In the genomic region with DNA sequence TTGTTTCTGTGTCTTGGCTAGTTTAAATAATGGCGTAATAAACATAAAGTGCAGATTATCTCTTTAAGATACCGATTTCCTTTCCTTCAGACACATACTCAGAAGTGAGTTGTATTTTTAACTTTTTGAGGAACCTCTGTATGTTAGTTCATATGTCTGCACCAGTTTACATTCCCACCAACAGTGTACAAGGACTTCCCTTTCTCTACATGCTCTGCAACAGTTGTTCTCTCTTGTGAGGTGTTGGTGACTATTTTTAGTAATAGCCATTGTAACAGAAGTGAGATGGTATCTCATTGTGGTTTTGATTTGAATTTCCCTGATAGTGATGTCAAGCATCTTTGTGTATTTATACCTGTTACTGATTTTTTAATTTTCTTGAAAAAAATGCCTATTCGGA, we compare ENCODE assay signal across 16 cellular contexts.
DNase-seq lines count a peak whose midpoint lies in the region; ATAC-seq and TF ChIP-seq lines count a peak whose summit lies in the region.
"Had no signal": no experiment of that assay in that cellular context is flagged by ENCODE, and none has a peak within 500 bp of the region (broad histone marks: within the 10 kb centered on the region; RNA-seq: fewer than 3 reads in every experiment).

No MANE protein-coding gene starts in this region.

- H3K4me1 ChIP-seq in BLaER1 (0 out of 2 replicates have a peak, but pooled peaks cover 6% of the 10 kb centered on the region), KMS-11 (ENCODE audit: low read depth, poor library complexity, severe bottlenecking) (peaks cover 8% of the 10 kb centered on the region)

- no peak overlapping the region for H3K9ac ChIP-seq in BLaER1
- H3K9ac ChIP-seq in KMS-11 = peak overlapping the region; percentile 22; the same call in 1 of the 2 replicates

- H3K36me3 Mint-ChIP-seq in chondrocyte (ENCODE audit: low read depth) = no peaks in the 10 kb centered on the region

- peaks cover 41% of the 10 kb centered on the region for H3K27me3 Mint-ChIP-seq in chondrocyte (ENCODE audit: low read depth)

- H4K20me1 ChIP-seq in BLaER1 (no peaks in the 10 kb centered on the region), KMS-11 (ENCODE audit: insufficient read depth) (no peaks in the 10 kb centered on the region)

- H3K27ac ChIP-seq in BLaER1 = no peak overlapping the region
- peak overlapping the region; percentile 12; the same call in 1 of the 2 replicates for H3K27ac ChIP-seq in KMS-11

- TF ChIP-seq CTCF in KMS-11 (conservative IDR thresholded peaks at IDR 0.05; ENCODE audit: low read depth, low read length) (no peak), chondrocyte (IDR thresholded peaks at IDR 0.05) (no peak)

- H3K27me3 ChIP-seq in BLaER1 (no peaks in the 10 kb centered on the region), KMS-11 (ENCODE audit: insufficient read depth, low read depth) (no peaks in the 10 kb centered on the region)

- H3K4me3 ChIP-seq in BLaER1 (no peak overlapping the region), KMS-11 (IDR thresholded peaks at IDR 0.05; ENCODE audit: insufficient read depth, low read depth, low read length) (no peak overlapping the region)

- DNase-seq in chondrocyte (ENCODE audit: low spot score) (no peak), left kidney (ENCODE audit: low read depth, low spot score) (peak; percentile 3), pons (ENCODE audit: low spot score) (no peak), cerebellum (ENCODE audit: low spot score) (no peak)
- DNase-seq: activated naive CD4-positive, alpha-beta T cell; hippocampal formation; left colon; NCI-H1105 treated with DMSO at 0.1 percent for 48 hours; NCI-H226; stimulated activated CD4-positive, alpha-beta T cell treated with anti-CD3 and anti-CD28 coated beads, Interleukin-15, amount 100 ng/mL, for 24 hours; stimulated activated naive CD8-positive, alpha-beta T cell treated with anti-CD3 and anti-CD28 coated beads, Interleukin-15, amount 100 ng/mL, for 72 hours had no signal

- H3K9me3 Mint-ChIP-seq in chondrocyte (ENCODE audit: low read depth) = peaks cover 8% of the 10 kb centered on the region

- peaks cover 14% of the 10 kb centered on the region for H3K9me3 ChIP-seq in BLaER1

- peak overlapping the region; percentile 80 for H2AFZ ChIP-seq in KMS-11 (ENCODE audit: low read depth)

- peak overlapping the region; percentile 13 for H3K4me3 Mint-ChIP-seq in chondrocyte (ENCODE audit: unreplicated experiment)
- H3K4me3 Mint-ChIP-seq: IgD-negative memory B cell; stimulated activated naive CD8-positive, alpha-beta T cell treated with anti-CD3 and anti-CD28 coated beads, Interleukin-15, amount 100 ng/mL, for 72 hours had no signal

- no peaks in the 10 kb centered on the region for H3K79me2 ChIP-seq in KMS-11 (ENCODE audit: insufficient read depth, low read depth)

- no peaks in the 10 kb centered on the region for H3K36me3 ChIP-seq in BLaER1
- H3K36me3 ChIP-seq in KMS-11 (ENCODE audit: insufficient read depth) = no peaks in the 10 kb centered on the region

- peaks cover 5% of the 10 kb centered on the region for H3K4me1 Mint-ChIP-seq in chondrocyte (ENCODE audit: low read depth)
- H3K4me1 Mint-ChIP-seq: IgD-negative memory B cell had no signal

- H3K4me2 ChIP-seq in BLaER1 = 0 out of 2 replicates have a peak overlapping the region, but pooled peaks have one; percentile 8
- H3K4me2 ChIP-seq in KMS-11 = peak overlapping the region; percentile 67

- H3K27ac Mint-ChIP-seq in chondrocyte (ENCODE audit: unreplicated experiment) = no peak overlapping the region
- H3K27ac Mint-ChIP-seq: IgD-negative memory B cell; stimulated activated naive CD8-positive, alpha-beta T cell treated with anti-CD3 and anti-CD28 coated beads, Interleukin-15, amount 100 ng/mL, for 72 hours had no signal

- ATAC-seq in GM18909 (IDR thresholded peaks at IDR 0.05; ENCODE audit: poor library complexity, unreplicated experiment) (no peak), GM19351 (IDR thresholded peaks at IDR 0.05; ENCODE audit: unreplicated experiment) (no peak)
- ATAC-seq: left colon; stimulated activated naive CD8-positive, alpha-beta T cell treated with anti-CD3 and anti-CD28 coated beads, Interleukin-15, amount 100 ng/mL, for 72 hours had no signal
